Comparison of ENCODE assay signal across 1 cellular context in the genomic region with DNA sequence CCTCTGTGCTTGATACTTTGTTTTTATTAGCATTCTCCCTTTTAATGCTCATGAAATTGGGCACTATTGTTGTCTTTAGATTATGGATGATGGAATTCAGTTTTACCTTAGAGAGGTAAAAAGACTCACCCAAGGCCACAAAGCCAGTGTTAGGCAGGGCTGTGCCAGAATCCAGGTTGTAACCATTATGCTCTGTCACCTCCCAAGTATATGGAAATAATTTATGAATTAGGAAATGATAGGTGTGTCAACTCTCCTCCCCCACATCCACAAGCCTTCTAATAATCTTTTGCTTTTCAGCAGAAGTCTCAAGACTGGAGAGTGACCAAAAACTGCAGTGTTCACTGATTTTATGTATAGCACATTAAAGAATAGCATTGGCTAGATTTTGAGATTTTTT.
TF ChIP-seq lines count a peak whose summit lies in the region.

No MANE protein-coding gene starts in this region.

TF ChIP-seq in IMR-90, 13 proteins besides CTCF, POLR2A, EP300 and RAD21:
- TF ChIP-seq CEBPB (IDR thresholded peaks at IDR 0.05; ENCODE audit: low read depth, low read length) = no peak
- TF ChIP-seq FOS (IDR thresholded peaks at IDR 0.05; ENCODE audit: low read depth, low read length) = no peak
- TF ChIP-seq RFX5 (IDR thresholded peaks at IDR 0.05; ENCODE audit: low read depth, low read length) = no peak
